17 cellular contexts compared by ENCODE assay signal in genomic region chr12:75909714-75910451, GRCh38.
DNase-seq lines count a peak whose midpoint lies in the region; ATAC-seq, FAIRE-seq and TF ChIP-seq lines count a peak whose summit lies in the region.
"Had no signal": no experiment of that assay in that cellular context is flagged by ENCODE, and none has a peak within 500 bp of the region (broad histone marks: within the 10 kb centered on the region; RNA-seq: fewer than 3 reads in every experiment).

No MANE protein-coding gene starts in this region.

- TF ChIP-seq CTCF in endothelial cell of umbilical vein (IDR thresholded peaks at IDR 0.05; ENCODE audit: extremely low read depth in 1 of 2, insufficient read depth in 1 of 2, low read depth in 1 of 2, low read length in 2 of 2) (no peak), osteocyte (IDR thresholded peaks at IDR 0.05) (no peak)

- no peak overlapping the region for H3K9ac ChIP-seq in endothelial cell of umbilical vein (replicated peaks; ENCODE audit: extremely low read depth, insufficient read depth, low read length)
- H3K9ac ChIP-seq: BLaER1 treated with 17β-estradiol and CSF1 and Interleukin-3, amounts not matched to agents 10 nM and 100 nM had no signal

- H2AFZ ChIP-seq in endothelial cell of umbilical vein (ENCODE audit: low read depth, low read length): no peak overlapping the region

- H3K36me3 ChIP-seq in endothelial cell of umbilical vein (ENCODE audit: control insufficient read depth in 2 of 2, extremely low read depth in 1 of 2, insufficient read depth in 2 of 2, low read length in 2 of 2): no peaks in the 10 kb centered on the region
- H3K36me3 ChIP-seq: BLaER1 treated with 17β-estradiol and CSF1 and Interleukin-3, amounts not matched to agents 10 nM and 100 nM had no signal

- FAIRE-seq in endothelial cell of umbilical vein (lab: Jason Lieb, UNC): no peak
- FAIRE-seq: endometrium had no signal

- dilution Hi-C loops in endothelial cell of umbilical vein (cut with MboI; ENCODE audit: extremely low pct_ligation_motif_present, low sequenced_read_pairs): no loop called here

- H3K9me3 ChIP-seq in endothelial cell of umbilical vein (replicated peaks; ENCODE audit: control insufficient read depth, insufficient read depth, low read length): no peaks in the 10 kb centered on the region
- H3K9me3 ChIP-seq: BLaER1 treated with 17β-estradiol and CSF1 and Interleukin-3, amounts not matched to agents 10 nM and 100 nM; psoas muscle had no signal

- H3K27me3 Mint-ChIP-seq in osteocyte (ENCODE audit: unreplicated experiment): no peaks in the 10 kb centered on the region

- no peak overlapping the region for H3K4me2 ChIP-seq in endothelial cell of umbilical vein (ENCODE audit: insufficient read depth, low read length)
- H3K4me2 ChIP-seq: BLaER1 treated with 17β-estradiol and CSF1 and Interleukin-3, amounts not matched to agents 10 nM and 100 nM had no signal

- H3K4me3 Mint-ChIP-seq in osteocyte (ENCODE audit: unreplicated experiment): no peak overlapping the region
- H3K4me3 Mint-ChIP-seq: activated T-cell treated with anti-CD3 and anti-CD28 coated beads, Interleukin-2, amount 50 U/mL, for 72 hours; IgD-negative memory B cell; stimulated activated naive CD8-positive, alpha-beta T cell treated with anti-CD3 and anti-CD28 coated beads, Interleukin-15, Interleukin-2, amounts not matched to agents 100 ng/mL and 50 ng/mL, for 24 hours had no signal

- H3K9me3 Mint-ChIP-seq in osteocyte (ENCODE audit: unreplicated experiment): no peaks in the 10 kb centered on the region
- H3K9me3 Mint-ChIP-seq: IgD-negative memory B cell; stimulated activated naive CD8-positive, alpha-beta T cell treated with anti-CD3 and anti-CD28 coated beads, Interleukin-15, Interleukin-2, amounts not matched to agents 100 ng/mL and 50 ng/mL, for 24 hours had no signal

- CTCF ChIA-PET in endothelial cell of umbilical vein (lab: Charles Lee): interaction anchor here (1.0 to 2.5 kb wide), 6 partner anchors 8 to 204 kb away, joined by 3 to 7 read pairs (median 4); no protein-coding TSS in a partner anchor

- BruUV-seq in endothelial cell of umbilical vein (replicated peaks; lab: Mats Ljungman, UMichigan): TSS peak; percentile 54

- peak overlapping the region; percentile 74 for H3K27ac Mint-ChIP-seq in osteocyte (ENCODE audit: unreplicated experiment)
- H3K27ac Mint-ChIP-seq: activated T-cell treated with anti-CD3 and anti-CD28 coated beads, Interleukin-2, amount 50 U/mL, for 72 hours; IgD-negative memory B cell; stimulated activated naive CD8-positive, alpha-beta T cell treated with anti-CD3 and anti-CD28 coated beads, Interleukin-15, Interleukin-2, amounts not matched to agents 100 ng/mL and 50 ng/mL, for 24 hours had no signal

- H3K4me1 Mint-ChIP-seq in osteocyte (ENCODE audit: unreplicated experiment): peaks cover 33% of the 10 kb centered on the region
- H3K4me1 Mint-ChIP-seq: IgD-negative memory B cell had no signal

- H3K27ac ChIP-seq in endothelial cell of umbilical vein (ENCODE audit: insufficient read depth, low read depth, low read length): peak overlapping the region; percentile 50
- H3K27ac ChIP-seq: BLaER1 treated with 17β-estradiol and CSF1 and Interleukin-3, amounts not matched to agents 10 nM and 100 nM; psoas muscle had no signal

- no peak for TF ChIP-seq POLR2A in endothelial cell of umbilical vein (IDR thresholded peaks at IDR 0.05; ENCODE audit: low read depth, low read length)

- intact Hi-C loops in endothelial cell of umbilical vein (cut with micrococcal nuclease): loop anchor here (1.0 kb wide), 1 partner anchor 121 kb away; the partner anchor contains the start of gene PHLDA1

- H3K36me3 Mint-ChIP-seq in osteocyte (ENCODE audit: unreplicated experiment): no peaks in the 10 kb centered on the region
- H3K36me3 Mint-ChIP-seq: IgD-negative memory B cell had no signal

- H3K27me3 ChIP-seq in endothelial cell of umbilical vein (ENCODE audit: control insufficient read depth in 2 of 2, insufficient read depth in 2 of 2, low read length in 2 of 2): no peaks in the 10 kb centered on the region

- DNase-seq in COR-L47 (lab: John Stamatoyannopoulos, UW) (peak; percentile 77), NCI-H345 (lab: John Stamatoyannopoulos, UW) (peak; percentile 32), endothelial cell of umbilical vein (ENCODE audit: low read depth, low spot score) (no peak), osteocyte (ENCODE audit: extremely low spot score, unreplicated experiment) (no peak), NCI-H2196 (lab: John Stamatoyannopoulos, UW; ENCODE audit: unreplicated experiment) (no peak), DMS153 (lab: John Stamatoyannopoulos, UW) (no peak)
- no peak for DNase-seq in central memory CD4-positive, alpha-beta T cell
- DNase-seq: activated CD4-positive, CD25-positive, alpha-beta regulatory T cell treated with anti-CD3 and anti-CD28 coated beads, Interleukin-2, amount 50 U/mL, for 72 hours; activated T-cell treated with anti-CD3 and anti-CD28 coated beads, Interleukin-2, amount 50 U/mL, for 72 hours; NCI-H187 treated with DMSO at 0.1 percent for 48 hours; T-helper 1 cell had no signal

- POLR2A ChIA-PET in endothelial cell of umbilical vein (lab: Charles Lee): interaction anchor here (1.2 kb wide), 1 partner anchor 122 kb away, joined by 5 read pairs; the partner anchor contains the start of gene PHLDA1

- H3K9me1 ChIP-seq in endothelial cell of umbilical vein (replicated peaks; ENCODE audit: control insufficient read depth, extremely low read depth, insufficient read depth, low read length): no peaks in the 10 kb centered on the region

- H3K4me1 ChIP-seq in endothelial cell of umbilical vein (ENCODE audit: control insufficient read depth, extremely low read depth, insufficient read depth, low read length): peaks cover 16% of the 10 kb centered on the region

- no peak for ATAC-seq in HG03432 (IDR thresholded peaks at IDR 0.05; ENCODE audit: unreplicated experiment)
- ATAC-seq: activated T-cell treated with anti-CD3 and anti-CD28 coated beads, Interleukin-2, amount 50 U/mL, for 72 hours had no signal

- H3K4me3 ChIP-seq in endothelial cell of umbilical vein (replicated peaks in 1 of 3; ENCODE audit: insufficient read depth in 1 of 3, low read depth in 1 of 3, low read length in 3 of 3): no peak overlapping the region
- H3K4me3 ChIP-seq: BLaER1 treated with 17β-estradiol and CSF1 and Interleukin-3, amounts not matched to agents 10 nM and 100 nM; psoas muscle had no signal

- H3K79me2 ChIP-seq in endothelial cell of umbilical vein (ENCODE audit: control insufficient read depth, insufficient read depth, low read length): no peaks in the 10 kb centered on the region

- H4K20me1 ChIP-seq in endothelial cell of umbilical vein (replicated peaks; ENCODE audit: control insufficient read depth, extremely low read depth, insufficient read depth, low read length): no peaks in the 10 kb centered on the region
- H4K20me1 ChIP-seq: BLaER1 treated with 17β-estradiol and CSF1 and Interleukin-3, amounts not matched to agents 10 nM and 100 nM had no signal

TF ChIP-seq in endothelial cell of umbilical vein, 7 proteins besides CTCF, POLR2A, EP300 and RAD21:
- no peak for TF ChIP-seq JUN (IDR thresholded peaks at IDR 0.05; ENCODE audit: borderline replicate concordance, insufficient read depth, insufficient read length, low read depth)
- TF ChIP-seq GATA2 (IDR thresholded peaks at IDR 0.05; ENCODE audit: insufficient read depth, insufficient read length, low read depth, low read length): no peak
- TF ChIP-seq, protein P1, sequence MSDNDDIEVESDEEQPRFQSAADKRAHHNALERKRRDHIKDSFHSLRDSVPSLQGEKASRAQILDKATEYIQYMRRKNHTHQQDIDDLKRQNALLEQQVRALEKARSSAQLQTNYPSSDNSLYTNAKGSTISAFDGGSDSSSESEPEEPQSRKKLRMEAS (IDR thresholded peaks at IDR 0.05; ENCODE audit: insufficient read depth, insufficient read length): no peak
- no peak for TF ChIP-seq EZH2 (IDR thresholded peaks at IDR 0.05; ENCODE audit: borderline replicate concordance, low read depth, low read length, severe bottlenecking)
- TF ChIP-seq MYC (IDR thresholded peaks at IDR 0.05; ENCODE audit: low read depth, low read length): no peak
- TF ChIP-seq FOS (IDR thresholded peaks at IDR 0.05; ENCODE audit: borderline replicate concordance, insufficient read depth, low read length): no peak
- no peak for TF ChIP-seq POLR2AphosphoS5 (IDR thresholded peaks at IDR 0.05; ENCODE audit: insufficient read depth, low read depth, low read length)

Comparison
In these comparisons a context has a peak if more than half of its experiments do, and no peak if none do; other contexts are left out.
1. DNase-seq: peak in COR-L47 (single experiment) and NCI-H345 (single experiment); none in endothelial cell of umbilical vein (single experiment), osteocyte (single experiment), central memory CD4-positive, alpha-beta T cell (single experiment), NCI-H2196 (single experiment) and DMS153 (single experiment).